13 cellular contexts compared by ENCODE assay signal in the genomic region with DNA sequence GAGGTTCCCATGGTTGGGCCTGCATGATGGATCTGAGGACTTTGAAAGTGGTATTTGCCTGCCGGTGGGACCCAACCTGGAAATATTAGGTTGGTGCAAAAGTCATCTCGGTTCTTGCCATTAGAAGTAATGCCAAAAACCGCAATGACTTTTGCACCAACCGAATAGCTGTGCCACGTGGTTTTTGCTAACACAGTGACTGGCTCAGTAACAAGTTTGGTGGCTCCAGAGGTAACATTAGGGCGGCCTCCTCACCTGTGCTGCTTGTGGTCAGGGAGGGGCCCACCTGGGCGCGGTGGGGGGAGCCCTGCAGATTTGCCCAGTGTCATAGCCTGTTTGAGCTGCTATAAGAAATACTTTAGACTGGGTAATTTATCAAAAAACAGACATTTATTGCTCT. TPM values are rescaled to one million over a fixed set of nuclear protein-coding genes. Genes with fewer than 3 reads are reported as not detected.
DNase-seq lines count a peak whose midpoint lies in the region; ATAC-seq and TF ChIP-seq lines count a peak whose summit lies in the region.
"Had no signal": no experiment of that assay in that cellular context is flagged by ENCODE, and none has a peak within 500 bp of the region (broad histone marks: within the 10 kb centered on the region; RNA-seq: fewer than 3 reads in every experiment).

No MANE protein-coding gene starts in this region.

- 33 to 47% (median 39%) methylated on average over 8 of the region's 8 CpGs for WGBS in stomach, 5 donors

- POLR2A ChIA-PET in HEK293T (lab: Yijun Ruan, JAX) = no interaction called here

- peaks cover 0 to 5% (median 2%) of the 10 kb centered on the region in 4 donors for H3K9me3 ChIP-seq in stomach

- peak overlapping the region; percentile 68 for H3K4me3 ChIP-seq in fibroblast of villous mesenchyme (ENCODE audit: low read depth, low read length)
- peak overlapping the region in 3 of 4 donors; percentile 39 to 53 (median 44) for H3K4me3 ChIP-seq in stomach

- no peak for DNase-seq in HEK293T (ENCODE audit: extremely low spot score)
- peak; percentile 57 for DNase-seq in SW480 (ENCODE audit: low spot score)
- DNase-seq in fibroblast of villous mesenchyme (ENCODE audit: low read depth) = no peak
- DNase-seq in stomach = no peak
- DNase-seq in T-helper 1 cell = no peak
- no peak for DNase-seq in NCI-H1694 (lab: John Stamatoyannopoulos, UW)
- no peak for DNase-seq in posterior vena cava (ENCODE audit: low spot score)
- DNase-seq: activated CD4-positive, alpha-beta T cell treated with anti-CD3 and anti-CD28 coated beads, Interleukin-2, amount 10 ng/mL, durations not matched to agents 24 days and 14 days; NCI-H2081 treated with DMSO at 0.1 percent for 48 hours; stimulated activated CD4-positive, alpha-beta T cell treated with anti-CD3 and anti-CD28 coated beads, Interleukin-4, amount 100 ng/mL, for 24 hours; stimulated activated naive CD4-positive, alpha-beta T cell had no signal

- CTCF ChIA-PET in HEK293T (lab: Yijun Ruan, JAX) = no interaction called here

- TF ChIP-seq CTCF in fibroblast of villous mesenchyme (IDR thresholded peaks at IDR 0.05; ENCODE audit: insufficient read depth, low read depth, low read length) (no peak), stomach (IDR thresholded peaks at IDR 0.05) (no peak)

- peak overlapping the region in 4 of 5 donors; percentile 77 to 87 (median 83) for H3K27ac ChIP-seq in stomach

- TF ChIP-seq EP300 in stomach (IDR thresholded peaks at IDR 0.05) = no peak

- no peaks in the 10 kb centered on the region for H3K36me3 ChIP-seq in stomach

- ATAC-seq in HG02623 (IDR thresholded peaks at IDR 0.05; ENCODE audit: unreplicated experiment) = no peak

- intact Hi-C loops in stomach (cut with DNase I; ENCODE audit: low total_unique reads) (no loop called here), posterior vena cava (cut with DNase I) (loop anchor here in 1 of 2 donors (10.0 kb wide), 1 partner anchor 1392 kb away; no protein-coding TSS in a partner anchor)

- H3K27me3 ChIP-seq in stomach = peaks cover 0 to 9% (median 0%) of the 10 kb centered on the region in 3 donors

- peaks cover 7 to 33% (median 25%) of the 10 kb centered on the region in 4 donors for H3K4me1 ChIP-seq in stomach

- no peak for TF ChIP-seq POLR2A in stomach (IDR thresholded peaks at IDR 0.05)

TF ChIP-seq in HEK293T, 16 proteins besides CTCF, POLR2A, EP300 and RAD21:
- TF ChIP-seq SP1 (IDR thresholded peaks at IDR 0.05) (no peak), ELF4 (IDR thresholded peaks at IDR 0.05) (peak; percentile 96)
- TF ChIP-seq, protein P1, sequence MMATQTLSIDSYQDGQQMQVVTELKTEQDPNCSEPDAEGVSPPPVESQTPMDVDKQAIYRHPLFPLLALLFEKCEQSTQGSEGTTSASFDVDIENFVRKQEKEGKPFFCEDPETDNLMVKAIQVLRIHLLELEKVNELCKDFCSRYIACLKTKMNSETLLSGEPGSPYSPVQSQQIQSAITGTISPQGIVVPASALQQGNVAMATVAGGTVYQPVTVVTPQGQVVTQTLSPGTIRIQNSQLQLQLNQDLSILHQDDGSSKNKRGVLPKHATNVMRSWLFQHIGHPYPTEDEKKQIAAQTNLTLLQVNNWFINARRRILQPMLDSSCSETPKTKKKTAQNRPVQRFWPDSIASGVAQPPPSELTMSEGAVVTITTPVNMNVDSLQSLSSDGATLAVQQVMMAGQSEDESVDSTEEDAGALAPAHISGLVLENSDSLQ (IDR thresholded peaks at IDR 0.05) = 0 out of 2 replicates have a peak, but pooled peaks have one; percentile 11

RNA-seq across cellular contexts. Expression of a gene that starts 1.8 kb away (rescaled TPM):
- total RNA-seq in fibroblast of villous mesenchyme (51.5 and 105 TPM in 2 replicates), stomach (10 to 100 TPM in 1 of 5 donors, 1 to 10 TPM in 3, not detected in 1; 5.3 to 14.2 (median 6.2) TPM), posterior vena cava (10 to 100 TPM in 1 of 2 donors, 1 to 10 TPM in 1; 4.6 to 10.3 TPM)
- 1 to 10 TPM; 3.5 to 6.1 (median 4.5) TPM for polyA plus RNA-seq in stomach
- total RNA-seq: activated CD4-positive, alpha-beta T cell treated with anti-CD3 and anti-CD28 coated beads, Interleukin-2, amount 10 ng/mL, durations not matched to agents 24 days and 14 days; T-helper 2 cell treated with Interferon-gamma antibody and Interleukin-4, amounts not matched to agents 100 ng/mL and 5 ng/mL, for 36 hours had no signal

RNA-seq across cellular contexts. Expression of a gene that starts 49.5 kb away (rescaled TPM):
- total RNA-seq in fibroblast of villous mesenchyme = 5.8 and 15.1 TPM in 2 replicates
- 1 to 10 TPM in 1 of 5 donors, under 1 TPM in 1, not detected in 3; 0.92 to 4.2 TPM for total RNA-seq in stomach
- polyA plus RNA-seq in stomach = 1 to 10 TPM; 1.2 to 7.1 (median 4.2) TPM
- total RNA-seq in posterior vena cava = under 1 TPM; 0.24 to 0.56 TPM
- total RNA-seq: activated CD4-positive, alpha-beta T cell treated with anti-CD3 and anti-CD28 coated beads, Interleukin-2, amount 10 ng/mL, durations not matched to agents 24 days and 14 days; T-helper 2 cell treated with Interferon-gamma antibody and Interleukin-4, amounts not matched to agents 100 ng/mL and 5 ng/mL, for 36 hours had no signal
